Comparison of ENCODE assay signal across 21 cellular contexts in the genomic region with DNA sequence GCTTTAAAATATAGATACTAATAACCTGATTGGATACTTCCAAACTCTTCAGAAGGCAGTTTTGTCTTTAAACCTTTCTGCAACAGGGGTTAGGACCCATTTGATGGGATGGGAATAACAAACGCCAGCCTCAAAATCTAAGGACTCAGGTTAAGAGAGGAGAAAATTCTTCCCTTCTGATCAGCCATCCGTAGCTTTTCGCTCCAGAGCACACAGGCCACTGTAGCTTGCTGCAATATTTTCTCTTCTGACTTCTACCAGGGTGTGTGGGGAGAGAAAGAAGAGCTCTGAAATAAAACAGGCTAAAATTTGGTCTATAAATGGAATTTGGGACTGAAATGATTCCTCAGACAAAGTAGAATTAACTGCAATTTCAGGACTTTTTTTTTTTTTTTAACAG.
"Had no signal": no experiment of that assay in that cellular context is flagged by ENCODE, and none has a peak within 500 bp of the region (broad histone marks: within the 10 kb centered on the region; RNA-seq: fewer than 3 reads in every experiment).

No MANE protein-coding gene starts in this region.

- DNase-seq: activated B cell treated with CpG ODN at 0.5 μM for 24 hours; activated CD4-positive, alpha-beta memory T cell treated with anti-CD3 and anti-CD28 coated beads for 36 hours; activated CD4-positive, alpha-beta T cell treated with anti-CD3 and anti-CD28 coated beads for 4 hours; activated naive CD4-positive, alpha-beta T cell; activated naive CD8-positive, alpha-beta T cell treated with anti-CD3 and anti-CD28 coated beads for 36 hours; activated T-cell treated with anti-CD3 and anti-CD28 coated beads for 4 hours; amniotic stem cell; effector CD8-positive, alpha-beta T cell; heart right ventricle; immature natural killer cell; midbrain; right cardiac atrium; testis; upper lobe of right lung had no signal

- H3K9me3 Mint-ChIP-seq: activated B cell treated with CpG ODN at 0.5 μM for 24 hours; activated CD4-positive, alpha-beta memory T cell treated with anti-CD3 and anti-CD28 coated beads for 36 hours; activated naive CD8-positive, alpha-beta T cell treated with anti-CD3 and anti-CD28 coated beads for 36 hours; activated T-helper 17 cell treated with anti-CD3 and anti-CD28 coated beads, Interleukin-2, amount 50 U/mL, for 72 hours; dendritic cell treated with granulocyte-macrophage colony-stimulating factor and Interleukin-4, amounts not matched to agents 40 ng/mL and 50 ng/mL, for 4 days; immature natural killer cell; neural progenitor cell had no signal

- H3K27ac ChIP-seq: esophagus muscularis mucosa, gastroesophageal sphincter, heart right ventricle, neural progenitor cell, prostate gland, testis, upper lobe of right lung had no signal

- H3K36me3 ChIP-seq: esophagus muscularis mucosa, gastroesophageal sphincter, neural progenitor cell, prostate gland, upper lobe of right lung had no signal

- H3K27ac Mint-ChIP-seq: activated B cell treated with CpG ODN at 0.5 μM for 24 hours; activated CD4-positive, alpha-beta memory T cell treated with anti-CD3 and anti-CD28 coated beads for 36 hours; activated naive CD8-positive, alpha-beta T cell treated with anti-CD3 and anti-CD28 coated beads for 36 hours; activated T-helper 17 cell treated with anti-CD3 and anti-CD28 coated beads, Interleukin-2, amount 50 U/mL, for 72 hours; dendritic cell treated with granulocyte-macrophage colony-stimulating factor and Interleukin-4, amounts not matched to agents 40 ng/mL and 50 ng/mL, for 4 days; immature natural killer cell; neural progenitor cell had no signal

- H3K27me3 Mint-ChIP-seq: activated B cell treated with CpG ODN at 0.5 μM for 24 hours; activated T-helper 17 cell treated with anti-CD3 and anti-CD28 coated beads, Interleukin-2, amount 50 U/mL, for 72 hours had no signal

- H3K27me3 ChIP-seq: esophagus muscularis mucosa, heart right ventricle, neural progenitor cell, testis, upper lobe of right lung had no signal

- ATAC-seq: activated T-helper 17 cell treated with anti-CD3 and anti-CD28 coated beads, Interleukin-2, amount 50 U/mL, for 72 hours; gastroesophageal sphincter; heart right ventricle; right cardiac atrium; upper lobe of right lung had no signal

- H3K36me3 Mint-ChIP-seq: activated naive CD8-positive, alpha-beta T cell treated with anti-CD3 and anti-CD28 coated beads for 36 hours; immature natural killer cell; neural progenitor cell had no signal

- H3K9me3 ChIP-seq: esophagus muscularis mucosa, gastroesophageal sphincter, heart right ventricle, prostate gland, testis, upper lobe of right lung had no signal

- H3K4me1 ChIP-seq: esophagus muscularis mucosa, gastroesophageal sphincter, neural progenitor cell, prostate gland, testis, upper lobe of right lung had no signal

- H3K4me3 Mint-ChIP-seq: activated B cell treated with CpG ODN at 0.5 μM for 24 hours; activated CD4-positive, alpha-beta memory T cell treated with anti-CD3 and anti-CD28 coated beads for 36 hours; activated naive CD8-positive, alpha-beta T cell treated with anti-CD3 and anti-CD28 coated beads for 36 hours; activated T-helper 17 cell treated with anti-CD3 and anti-CD28 coated beads, Interleukin-2, amount 50 U/mL, for 72 hours; dendritic cell treated with granulocyte-macrophage colony-stimulating factor and Interleukin-4, amounts not matched to agents 40 ng/mL and 50 ng/mL, for 4 days; immature natural killer cell; neural progenitor cell had no signal

- H3K4me3 ChIP-seq: esophagus muscularis mucosa, gastroesophageal sphincter, heart right ventricle, lung, neural progenitor cell, prostate gland, testis, upper lobe of right lung had no signal

- H3K4me1 Mint-ChIP-seq: immature natural killer cell had no signal
